18 cellular contexts compared by ENCODE assay signal in genomic region chr2:70412294-70413075, GRCh38.
DNase-seq lines count a peak whose midpoint lies in the region; ATAC-seq, FAIRE-seq and TF ChIP-seq lines count a peak whose summit lies in the region.
"Had no signal": no experiment of that assay in that cellular context is flagged by ENCODE, and none has a peak within 500 bp of the region (broad histone marks: within the 10 kb centered on the region; RNA-seq: fewer than 3 reads in every experiment).

No MANE protein-coding gene starts in this region.

- peaks cover 0 to 4% of the 10 kb centered on the region in 2 donors for H3K4me1 ChIP-seq in small intestine (ENCODE audit: control insufficient read depth in 2 of 2, insufficient read depth in 1 of 2, low read depth in 1 of 2, low read length in 1 of 2)

- no peaks in the 10 kb centered on the region for H3K36me3 ChIP-seq in small intestine (ENCODE audit: control insufficient read depth in 2 of 2, insufficient read depth in 2 of 2, low read length in 2 of 2)
- H3K36me3 ChIP-seq: Peyer's patch had no signal

- no peak overlapping the region for H3K4me3 ChIP-seq in small intestine (ENCODE audit: low read depth in 1 of 2, low read length in 2 of 2)
- no peak overlapping the region for H3K4me3 ChIP-seq in foreskin fibroblast (ENCODE audit: low read depth in 1 of 2, low read length in 2 of 2)
- H3K4me3 ChIP-seq: Peyer's patch had no signal

- H3K27me3 ChIP-seq in small intestine (ENCODE audit: control insufficient read depth in 2 of 2, insufficient read depth in 2 of 2, low read length in 2 of 2) = no peaks in the 10 kb centered on the region
- H3K27me3 ChIP-seq: Peyer's patch had no signal

- no peak for TF ChIP-seq CTCF in foreskin fibroblast (IDR thresholded peaks at IDR 0.05; ENCODE audit: low read depth, low read length)

- no peak for FAIRE-seq in small intestine (lab: Jason Lieb, UNC)

- no peak for TF ChIP-seq POLR2A in erythroblast (IDR thresholded peaks at IDR 0.05; ENCODE audit: low read length)

- H3K9me3 ChIP-seq in small intestine (ENCODE audit: control insufficient read depth, low read depth) = no peaks in the 10 kb centered on the region
- H3K9me3 ChIP-seq: Peyer's patch had no signal

- peak; percentile 91 for ATAC-seq in left lobe of liver

- 23 to 53% (median 27%) methylated on average over 7 of the region's 7 CpGs for WGBS in small intestine, 3 donors

- H3K27ac ChIP-seq in small intestine (ENCODE audit: low read depth in 1 of 2, low read length in 1 of 2) = peak overlapping the region in 1 of 2 donors; percentile 50
- H3K27ac ChIP-seq: 22Rv1 had no signal

- DNase-seq in DMS79 treated with DMSO at 0.1 percent for 48 hours (lab: John Stamatoyannopoulos, UW) (peak; percentile 37), DMS79 (lab: John Stamatoyannopoulos, UW) (no peak), fibroblast of peridontal ligament (ENCODE audit: extremely low read depth) (peak; percentile 2), left lobe of liver (ENCODE audit: low spot score) (no peak), small intestine (peak; percentile 86), foreskin fibroblast (no peak), erythroblast (lab: John Stamatoyannopoulos, UW) (no peak), inferior parietal cortex (ENCODE audit: extremely low spot score) (no peak)
- DNase-seq: C1 segment of cervical spinal cord, H7, Kasumi-1, NCI-H1417, NCI-H1930, NCI-H2171, NCI-H446 treated with DMSO at 0.1 percent for 48 hours, NCI-H82, Peyer's patch had no signal

Comparison
In these comparisons a context has a peak if more than half of its experiments do, and no peak if none do; other contexts are left out.
1. DNase-seq: peak in DMS79 treated with DMSO at 0.1 percent for 48 hours (single experiment), fibroblast of peridontal ligament (single experiment) and small intestine (single experiment); none in DMS79 (single experiment), left lobe of liver (single experiment), foreskin fibroblast (0 of 2), erythroblast (0 of 2) and inferior parietal cortex (single experiment).